ENCODE assay signal across 22 cellular contexts in genomic region chr5:168989731-168990505, GRCh38.
"Had no signal": no experiment of that assay in that cellular context is flagged by ENCODE, and none has a peak within 500 bp of the region (broad histone marks: within the 10 kb centered on the region; RNA-seq: fewer than 3 reads in every experiment).

No MANE protein-coding gene starts in this region.

- H3K36me3 Mint-ChIP-seq: activated naive CD8-positive, alpha-beta T cell treated with anti-CD3 and anti-CD28 coated beads for 36 hours; naive thymus-derived CD8-positive, alpha-beta T cell; stimulated activated naive B cell treated with anti-CD40 and anti-IgM and Interleukin-4, amounts not matched to agents 10 μg/mL and 1 μg/mL and 100 μg/mL, for 72 hours had no signal

- FAIRE-seq: endothelial cell of umbilical vein, islet of Langerhans had no signal

- H3K4me3 Mint-ChIP-seq: activated B cell treated with CpG ODN at 0.5 μM for 24 hours; activated CD4-positive, alpha-beta memory T cell treated with anti-CD3 and anti-CD28 coated beads, Interleukin-2, amount 10 ng/mL, durations not matched to agents 7 days and 5 days; activated naive CD8-positive, alpha-beta T cell treated with anti-CD3 and anti-CD28 coated beads for 36 hours; activated T-helper 17 cell treated with anti-CD3 and anti-CD28 coated beads, Interleukin-2, amount 50 U/mL, for 72 hours; dendritic cell treated with granulocyte-macrophage colony-stimulating factor and Interleukin-4, amounts not matched to agents 40 ng/mL and 50 ng/mL, for 4 days; naive thymus-derived CD8-positive, alpha-beta T cell; stimulated activated naive B cell treated with anti-CD40 and anti-IgM and Interleukin-4, amounts not matched to agents 10 μg/mL and 1 μg/mL and 100 μg/mL, for 72 hours had no signal

- DNase-seq: activated B cell treated with CpG ODN at 0.5 μM for 24 hours; activated CD4-positive, alpha-beta memory T cell treated with anti-CD3 and anti-CD28 coated beads, Interleukin-2, amount 10 ng/mL, durations not matched to agents 7 days and 5 days; activated CD4-positive, alpha-beta T cell treated with anti-CD3 and anti-CD28 coated beads for 48 hours; activated naive CD4-positive, alpha-beta T cell; activated naive CD8-positive, alpha-beta T cell treated with anti-CD3 and anti-CD28 coated beads for 36 hours; activated T-cell treated with anti-CD3 and anti-CD28 coated beads, Interleukin-2, amount 50 U/mL, for 1 hour; amniotic stem cell; effector memory CD4-positive, alpha-beta T cell; hippocampal formation; left cardiac atrium; lower lobe of right lung; naive thymus-derived CD8-positive, alpha-beta T cell; sigmoid colon; stimulated activated naive B cell treated with anti-CD40 and anti-IgM and Interleukin-4, amounts not matched to agents 10 μg/mL and 1 μg/mL and 100 μg/mL, for 72 hours; T-helper 9 cell; upper lobe of right lung had no signal

- H3K9me3 ChIP-seq: esophagus muscularis mucosa, lower lobe of right lung, sigmoid colon, upper lobe of right lung had no signal

- H3K4me1 Mint-ChIP-seq: activated B cell treated with CpG ODN at 0.5 μM for 24 hours; activated CD4-positive, alpha-beta memory T cell treated with anti-CD3 and anti-CD28 coated beads, Interleukin-2, amount 10 ng/mL, durations not matched to agents 7 days and 5 days; activated T-helper 17 cell treated with anti-CD3 and anti-CD28 coated beads, Interleukin-2, amount 50 U/mL, for 72 hours had no signal

- H3K27ac ChIP-seq: cardiac muscle cell, esophagus muscularis mucosa, lower lobe of right lung, sigmoid colon, upper lobe of right lung had no signal

- H3K36me3 ChIP-seq: cardiac muscle cell, esophagus muscularis mucosa, lower lobe of right lung, sigmoid colon, upper lobe of right lung had no signal

- ATAC-seq: activated T-helper 17 cell treated with anti-CD3 and anti-CD28 coated beads, Interleukin-2, amount 50 U/mL, for 72 hours; lower lobe of right lung; naive thymus-derived CD8-positive, alpha-beta T cell; stimulated activated naive B cell treated with anti-CD40 and anti-IgM and Interleukin-4, amounts not matched to agents 10 μg/mL and 1 μg/mL and 100 μg/mL, for 72 hours; upper lobe of right lung had no signal

- H3K9me3 Mint-ChIP-seq: activated B cell treated with CpG ODN at 0.5 μM for 24 hours; activated CD4-positive, alpha-beta memory T cell treated with anti-CD3 and anti-CD28 coated beads, Interleukin-2, amount 10 ng/mL, durations not matched to agents 7 days and 5 days; activated naive CD8-positive, alpha-beta T cell treated with anti-CD3 and anti-CD28 coated beads for 36 hours; activated T-helper 17 cell treated with anti-CD3 and anti-CD28 coated beads, Interleukin-2, amount 50 U/mL, for 72 hours; dendritic cell treated with granulocyte-macrophage colony-stimulating factor and Interleukin-4, amounts not matched to agents 40 ng/mL and 50 ng/mL, for 4 days; naive thymus-derived CD8-positive, alpha-beta T cell; stimulated activated naive B cell treated with anti-CD40 and anti-IgM and Interleukin-4, amounts not matched to agents 10 μg/mL and 1 μg/mL and 100 μg/mL, for 72 hours had no signal

- H3K4me3 ChIP-seq: cardiac muscle cell, esophagus muscularis mucosa, lower lobe of right lung, sigmoid colon, upper lobe of right lung had no signal

- H3K27me3 ChIP-seq: cardiac muscle cell, esophagus muscularis mucosa, sigmoid colon had no signal

- H3K27ac Mint-ChIP-seq: activated B cell treated with CpG ODN at 0.5 μM for 24 hours; activated CD4-positive, alpha-beta memory T cell treated with anti-CD3 and anti-CD28 coated beads, Interleukin-2, amount 10 ng/mL, durations not matched to agents 7 days and 5 days; activated naive CD8-positive, alpha-beta T cell treated with anti-CD3 and anti-CD28 coated beads for 36 hours; activated T-helper 17 cell treated with anti-CD3 and anti-CD28 coated beads, Interleukin-2, amount 50 U/mL, for 72 hours; dendritic cell treated with granulocyte-macrophage colony-stimulating factor and Interleukin-4, amounts not matched to agents 40 ng/mL and 50 ng/mL, for 4 days; naive thymus-derived CD8-positive, alpha-beta T cell; stimulated activated naive B cell treated with anti-CD40 and anti-IgM and Interleukin-4, amounts not matched to agents 10 μg/mL and 1 μg/mL and 100 μg/mL, for 72 hours had no signal
